ENCODE assay signal across 9 cellular contexts in genomic region chr20:50379049-50379990, GRCh38.
DNase-seq lines count a peak whose midpoint lies in the region; ATAC-seq, FAIRE-seq and TF ChIP-seq lines count a peak whose summit lies in the region.
"Had no signal": no experiment of that assay in that cellular context is flagged by ENCODE, and none has a peak within 500 bp of the region (broad histone marks: within the 10 kb centered on the region; RNA-seq: fewer than 3 reads in every experiment).

No MANE protein-coding gene starts in this region.

- no peak for TF ChIP-seq RAD21 in K562 (CRISPR knock-in tag; conservative IDR thresholded peaks at IDR 0.05 in 1 of 2, IDR thresholded peaks at IDR 0.05 in 1 of 2)

- TF ChIP-seq POLR2A in K562 (conservative IDR thresholded peaks at IDR 0.05): no peak
- TF ChIP-seq POLR2A in lower leg skin (IDR thresholded peaks at IDR 0.05): no peak
- peak in 3 of 4 donors; percentile 33 to 89 (median 76) for TF ChIP-seq POLR2A in upper lobe of left lung (IDR thresholded peaks at IDR 0.05)

- ATAC-seq in K562: no peak; the same call in 2 of the 3 replicates
- peak; percentile 90 for ATAC-seq in upper lobe of left lung (ENCODE audit: low FRiP score in 2 of 2)
- ATAC-seq in effector memory CD8-positive, alpha-beta T cell (replicated peaks): no peak

- H3K4me3 Mint-ChIP-seq in effector memory CD8-positive, alpha-beta T cell: no peak overlapping the region

- H2AFZ ChIP-seq in K562 (ENCODE audit: low read depth, low read length): peak overlapping the region; percentile 74

- H3K27ac Mint-ChIP-seq in effector memory CD8-positive, alpha-beta T cell: no peak overlapping the region

- H3K9me1 ChIP-seq in K562 (ENCODE audit: control insufficient read depth, insufficient read depth, low read length): no peaks in the 10 kb centered on the region

- no peak for TF ChIP-seq CTCF in K562 (IDR thresholded peaks at IDR 0.05 in 2 of 3, conservative IDR thresholded peaks at IDR 0.05 in 1 of 3; ENCODE audit: insufficient read depth in 2 of 3, low read depth in 1 of 3, low read length in 3 of 3)
- no peak for TF ChIP-seq CTCF in lower leg skin (IDR thresholded peaks at IDR 0.05)
- peak in 1 of 6 experiments; percentile 22 for TF ChIP-seq CTCF in upper lobe of left lung (IDR thresholded peaks at IDR 0.05)

- H3K4me3 ChIP-seq in K562 (no peak overlapping the region), lower leg skin (ENCODE audit: low read depth, poor library complexity, severe bottlenecking) (no peak overlapping the region), upper lobe of left lung (peak overlapping the region in 2 of 4 donors; percentile 8 to 19)

- H3K36me3 Mint-ChIP-seq in effector memory CD8-positive, alpha-beta T cell (ENCODE audit: insufficient read depth): no peaks in the 10 kb centered on the region

- no peaks in the 10 kb centered on the region for H3K27me3 ChIP-seq in K562 (ENCODE audit: control insufficient read depth in 2 of 2, insufficient read depth in 2 of 2, low read length in 2 of 2)
- no peaks in the 10 kb centered on the region for H3K27me3 ChIP-seq in upper lobe of left lung

- CTCF ChIA-PET in K562 (lab: Yijun Ruan, JAX; ENCODE audit: low intra/inter-chr PET ratio): no interaction called here

- DNase-seq in SKM-1 treated with dmso at 0.1 percent for 144 hours (lab: John Stamatoyannopoulos, UW; ENCODE audit: unreplicated experiment) (peak; percentile 60), SKM-1 (lab: John Stamatoyannopoulos, UW; ENCODE audit: unreplicated experiment) (no peak), K562 (ENCODE audit: extremely low read depth in 1 of 4, low spot score in 3 of 4) (no peak), lower leg skin (ENCODE audit: low spot score in 2 of 2) (peak; percentile 92 to 98), upper lobe of left lung (peak; percentile 92 to 95), NCI-H146 (lab: John Stamatoyannopoulos, UW) (no peak)
- no peak for DNase-seq in effector CD4-positive, alpha-beta T cell
- DNase-seq in effector memory CD8-positive, alpha-beta T cell: no peak
- DNase-seq: NCI-H1694 had no signal

- H3K9ac ChIP-seq in K562 (ENCODE audit: insufficient read depth in 1 of 2, low read depth in 2 of 2, low read length in 2 of 2): peak overlapping the region in 1 of 2 experiments; percentile 77; a peak in 2 of 4 replicates

- H4K20me1 ChIP-seq in K562 (replicated peaks; ENCODE audit: control insufficient read depth, insufficient read depth, low read length): no peaks in the 10 kb centered on the region

- no peak overlapping the region for H3K27ac ChIP-seq in K562 (ENCODE audit: extremely low read depth, low read depth, low read length)
- H3K27ac ChIP-seq in upper lobe of left lung: peak overlapping the region; percentile 80 to 90 (median 86)

- in situ Hi-C loops in K562 (cut with MboI): no loop called here

- intact Hi-C loops in K562 (cut with micrococcal nuclease): no loop called here
- intact Hi-C loops in lower leg skin (cut with DNase I; ENCODE audit: low total_unique reads): no loop called here

- H3K36me3 ChIP-seq in K562 (ENCODE audit: control insufficient read depth, insufficient read depth, low read length) (no peaks in the 10 kb centered on the region), upper lobe of left lung (no peaks in the 10 kb centered on the region)

- peaks cover 26 to 40% of the 10 kb centered on the region in 2 experiments for H3K4me1 ChIP-seq in K562 (replicated peaks in 1 of 2; ENCODE audit: control insufficient read depth in 2 of 2, insufficient read depth in 2 of 2, low read length in 2 of 2)
- peaks cover 43 to 68% (median 51%) of the 10 kb centered on the region in 4 donors for H3K4me1 ChIP-seq in upper lobe of left lung

- FAIRE-seq in K562 (lab: Jason Lieb, UNC): no peak

- H3K4me1 Mint-ChIP-seq in effector memory CD8-positive, alpha-beta T cell (ENCODE audit: low read depth in 2 of 2): peaks cover 26 to 30% of the 10 kb centered on the region in 2 donors

- peaks cover 0 to under 1% of the 10 kb centered on the region in 2 donors for H3K27me3 Mint-ChIP-seq in effector memory CD8-positive, alpha-beta T cell

- no TSS peak for BruUV-seq in K562 (replicated peaks; lab: Mats Ljungman, UMichigan)

- H3K9me3 ChIP-seq in K562 (replicated peaks; ENCODE audit: control insufficient read depth, insufficient read depth, low read depth, low read length) (no peaks in the 10 kb centered on the region), upper lobe of left lung (no peaks in the 10 kb centered on the region)

- TF ChIP-seq EP300 in K562 (IDR thresholded peaks at IDR 0.05; ENCODE audit: low read length) (no peak), upper lobe of left lung (IDR thresholded peaks at IDR 0.05) (peak in 3 of 4 donors; percentile 67 to 94 (median 70))

- POLR2A ChIA-PET in K562 (lab: Yijun Ruan, JAX): interaction anchor here (0.6 to 0.7 kb wide), 2 partner anchors 50 to 192 kb away, joined by 3 read pairs; no protein-coding TSS in a partner anchor

- H3K79me2 ChIP-seq in K562 (ENCODE audit: control insufficient read depth, insufficient read depth, low read length): no peaks in the 10 kb centered on the region

- no peaks in the 10 kb centered on the region for H3K9me3 Mint-ChIP-seq in effector memory CD8-positive, alpha-beta T cell

- H3K4me2 ChIP-seq in K562 (ENCODE audit: insufficient read depth, low read length): no peak overlapping the region

- 55% methylated on average over 32 of the region's 38 CpGs for WGBS in K562 (ENCODE audit: insufficient coverage, low coverage, missing lambda C conversion rate)
- 36 to 39% methylated on average over 38 of the region's 38 CpGs for WGBS in lower leg skin, 2 donors
- WGBS in upper lobe of left lung, 2 donors: 28 to 29% methylated on average over 29 to 38 of the region's 38 CpGs

TF ChIP-seq in K562, 482 proteins besides CTCF, POLR2A, EP300 and RAD21 (continues in another document):
- TF ChIP-seq E2F6 (IDR thresholded peaks at IDR 0.05; ENCODE audit: borderline replicate concordance in 1 of 2, extremely low read depth in 1 of 2, insufficient read depth in 1 of 2, insufficient read length in 1 of 2, low read depth in 1 of 2, low read length in 1 of 2, poor library complexity in 1 of 2, severe bottlenecking in 1 of 2) (peak in 1 of 2 experiments; percentile 32), L3MBTL2 (IDR thresholded peaks at IDR 0.05) (peak; percentile 69), BRF2 (IDR thresholded peaks at IDR 0.05; ENCODE audit: borderline replicate concordance, insufficient read depth, insufficient read length) (no peak), ZNF24 (IDR thresholded peaks at IDR 0.05) (peak; percentile 96), HNRNPLL (IDR thresholded peaks at IDR 0.05; ENCODE audit: low read depth, low read length, poor library complexity, severe bottlenecking) (no peak), HDAC8 (tag; IDR thresholded peaks at IDR 0.05) (no peak), NFIC (IDR thresholded peaks at IDR 0.05) (peak; percentile 37), ZNF384 (IDR thresholded peaks at IDR 0.05; ENCODE audit: low read depth, low read length) (no peak), ZNF197 (CRISPR knock-in tag; IDR thresholded peaks at IDR 0.05; ENCODE audit: low read depth) (no peak)
- TF ChIP-seq, protein P1, sequence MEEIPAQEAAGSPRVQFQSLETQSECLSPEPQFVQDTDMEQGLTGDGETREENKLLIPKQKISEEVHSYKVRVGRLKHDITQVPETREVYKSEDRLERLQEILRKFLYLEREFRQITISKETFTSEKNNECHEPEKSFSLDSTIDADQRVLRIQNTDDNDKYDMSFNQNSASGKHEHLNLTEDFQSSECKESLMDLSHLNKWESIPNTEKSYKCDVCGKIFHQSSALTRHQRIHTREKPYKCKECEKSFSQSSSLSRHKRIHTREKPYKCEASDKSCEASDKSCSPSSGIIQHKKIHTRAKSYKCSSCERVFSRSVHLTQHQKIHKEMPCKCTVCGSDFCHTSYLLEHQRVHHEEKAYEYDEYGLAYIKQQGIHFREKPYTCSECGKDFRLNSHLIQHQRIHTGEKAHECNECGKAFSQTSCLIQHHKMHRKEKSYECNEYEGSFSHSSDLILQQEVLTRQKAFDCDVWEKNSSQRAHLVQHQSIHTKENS (CRISPR knock-in tag; IDR thresholded peaks at IDR 0.05): no peak
- TF ChIP-seq, protein P2, sequence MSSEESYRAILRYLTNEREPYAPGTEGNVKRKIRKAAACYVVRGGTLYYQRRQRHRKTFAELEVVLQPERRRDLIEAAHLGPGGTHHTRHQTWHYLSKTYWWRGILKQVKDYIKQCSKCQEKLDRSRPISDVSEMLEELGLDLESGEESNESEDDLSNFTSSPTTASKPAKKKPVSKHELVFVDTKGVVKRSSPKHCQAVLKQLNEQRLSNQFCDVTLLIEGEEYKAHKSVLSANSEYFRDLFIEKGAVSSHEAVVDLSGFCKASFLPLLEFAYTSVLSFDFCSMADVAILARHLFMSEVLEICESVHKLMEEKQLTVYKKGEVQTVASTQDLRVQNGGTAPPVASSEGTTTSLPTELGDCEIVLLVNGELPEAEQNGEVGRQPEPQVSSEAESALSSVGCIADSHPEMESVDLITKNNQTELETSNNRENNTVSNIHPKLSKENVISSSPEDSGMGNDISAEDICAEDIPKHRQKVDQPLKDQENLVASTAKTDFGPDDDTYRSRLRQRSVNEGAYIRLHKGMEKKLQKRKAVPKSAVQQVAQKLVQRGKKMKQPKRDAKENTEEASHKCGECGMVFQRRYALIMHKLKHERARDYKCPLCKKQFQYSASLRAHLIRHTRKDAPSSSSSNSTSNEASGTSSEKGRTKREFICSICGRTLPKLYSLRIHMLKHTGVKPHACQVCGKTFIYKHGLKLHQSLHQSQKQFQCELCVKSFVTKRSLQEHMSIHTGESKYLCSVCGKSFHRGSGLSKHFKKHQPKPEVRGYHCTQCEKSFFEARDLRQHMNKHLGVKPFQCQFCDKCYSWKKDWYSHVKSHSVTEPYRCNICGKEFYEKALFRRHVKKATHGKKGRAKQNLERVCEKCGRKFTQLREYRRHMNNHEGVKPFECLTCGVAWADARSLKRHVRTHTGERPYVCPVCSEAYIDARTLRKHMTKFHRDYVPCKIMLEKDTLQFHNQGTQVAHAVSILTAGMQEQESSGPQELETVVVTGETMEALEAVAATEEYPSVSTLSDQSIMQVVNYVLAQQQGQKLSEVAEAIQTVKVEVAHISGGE (CRISPR knock-in tag; IDR thresholded peaks at IDR 0.05): no peak

Comparison
In these comparisons a context has a peak if more than half of its experiments do, and no peak if none do; other contexts are left out.
1. DNase-seq: peak in SKM-1 treated with dmso at 0.1 percent for 144 hours (single experiment), lower leg skin (2 of 2) and upper lobe of left lung (2 of 2); none in SKM-1 (single experiment), K562 (0 of 4), NCI-H146 (single experiment), effector CD4-positive, alpha-beta T cell (single experiment) and effector memory CD8-positive, alpha-beta T cell (0 of 3).
2. ATAC-seq: peak in upper lobe of left lung (2 of 2); none in K562 (single experiment) and effector memory CD8-positive, alpha-beta T cell (single experiment).
3. POLR2A ChIP-seq: peak in upper lobe of left lung (3 of 4); none in K562 (single experiment) and lower leg skin (0 of 2).